6 cellular contexts compared by ENCODE assay signal in the genomic region with DNA sequence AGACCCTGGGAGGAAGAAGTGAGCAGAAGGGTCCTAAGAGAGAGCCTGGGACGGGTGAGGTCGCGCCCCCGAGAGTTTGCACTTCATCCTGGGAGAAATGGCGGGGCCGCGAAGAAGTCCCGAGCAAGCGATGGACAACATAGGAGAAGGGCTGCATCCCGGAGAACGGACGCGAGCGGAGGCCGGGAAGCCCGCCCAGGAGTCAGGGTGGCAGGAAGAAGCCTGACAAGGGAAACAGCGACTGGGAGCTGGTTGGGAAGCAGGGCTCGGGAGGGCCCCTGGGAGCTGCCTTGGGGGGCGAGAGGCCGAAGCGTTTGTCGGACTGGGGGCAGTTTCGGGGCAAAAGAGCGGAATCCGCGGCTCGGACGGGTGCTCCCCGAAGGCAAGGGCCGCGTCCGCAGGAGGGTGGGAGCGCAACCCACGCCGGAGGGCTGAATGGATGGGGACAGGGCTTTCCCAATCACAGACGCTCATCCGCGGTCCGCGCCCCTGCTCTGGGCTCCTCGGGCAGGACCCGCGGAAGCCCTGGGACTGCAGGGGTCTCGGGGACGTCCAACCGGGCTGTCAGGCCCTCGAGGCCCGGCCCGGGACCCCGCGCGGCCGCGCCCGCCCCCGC. TPM values are rescaled to one million over a fixed set of nuclear protein-coding genes. Genes with fewer than 3 reads are reported as not detected.
DNase-seq lines count a peak whose midpoint lies in the region; ATAC-seq and TF ChIP-seq lines count a peak whose summit lies in the region.

No MANE protein-coding gene starts in this region.

- DNase-seq in DMS 273 (lab: John Stamatoyannopoulos, UW; ENCODE audit: unreplicated experiment), result peak; percentile 56
- DNase-seq in DMS 273 treated with DMSO at 0.1 percent for 48 hours (lab: John Stamatoyannopoulos, UW), result no peak
- DNase-seq in activated B cell treated with CpG ODN at 0.5 μM for 24 hours, result no peak
- DNase-seq in left lobe of liver (ENCODE audit: low spot score), result no peak
- no peak for DNase-seq in activated gamma-delta T cell treated with Interleukin-2 at 50 U/mL for 16 hours

- CTCF ChIA-PET in activated B cell treated with CpG ODN at 0.5 μM for 24 hours (lab: Charles Lee), result no interaction called here

- peaks cover 11% of the 10 kb centered on the region for H3K36me3 Mint-ChIP-seq in activated B cell treated with CpG ODN at 0.5 μM for 24 hours (ENCODE audit: low read depth)

- no peak for TF ChIP-seq CTCF in activated B cell treated with CpG ODN at 0.5 μM for 24 hours (IDR thresholded peaks at IDR 0.05)

- peak overlapping the region; percentile 93 for H3K4me3 Mint-ChIP-seq in activated B cell treated with CpG ODN at 0.5 μM for 24 hours

- intact Hi-C loops in activated B cell treated with CpG ODN at 0.5 μM for 24 hours (cut with micrococcal nuclease), result loop anchor here (1.0 to 2.0 kb wide), 4 partner anchors 9 to 20 kb away; partner anchors contain the start of genes ADAT3 and SCAMP4

- ATAC-seq in activated B cell treated with CpG ODN at 0.5 μM for 24 hours (ENCODE audit: low read depth) (peak; percentile 8), left lobe of liver (peak; percentile 2), GM19351 (IDR thresholded peaks at IDR 0.05; ENCODE audit: unreplicated experiment) (no peak)

- no peaks in the 10 kb centered on the region for H3K9me3 Mint-ChIP-seq in activated B cell treated with CpG ODN at 0.5 μM for 24 hours

- POLR2A ChIA-PET in activated B cell treated with CpG ODN at 0.5 μM for 24 hours (lab: Charles Lee), result interaction anchor here (0.5 to 2.6 kb wide), 9 partner anchors 9 to 1188 kb away, joined by 3 to 25 read pairs (median 6); no protein-coding TSS in a partner anchor

- H3K27ac Mint-ChIP-seq in activated B cell treated with CpG ODN at 0.5 μM for 24 hours, result peak overlapping the region; percentile 82

- H3K4me1 Mint-ChIP-seq in activated B cell treated with CpG ODN at 0.5 μM for 24 hours, result peaks cover 41% of the 10 kb centered on the region

- no peaks in the 10 kb centered on the region for H3K27me3 Mint-ChIP-seq in activated B cell treated with CpG ODN at 0.5 μM for 24 hours

RNA-seq across cellular contexts. Expression of gene ABHD17A, which starts 0.5 kb away (rescaled TPM):
- total RNA-seq in activated B cell treated with CpG ODN at 0.5 μM for 24 hours, result 57.4 and 64.3 TPM in 2 replicates
- 29.4 TPM for total RNA-seq in left lobe of liver

RNA-seq across cellular contexts. Expression of gene ADAT3, which starts 20.4 kb away (rescaled TPM):
- total RNA-seq in activated B cell treated with CpG ODN at 0.5 μM for 24 hours, result 8.5 and 14.1 TPM in 2 replicates
- total RNA-seq in left lobe of liver, result 4.5 TPM

RNA-seq across cellular contexts. Expression of gene SCAMP4, which starts 20.4 kb away (rescaled TPM):
- 47.6 and 59.7 TPM in 2 replicates for total RNA-seq in activated B cell treated with CpG ODN at 0.5 μM for 24 hours
- 23.9 TPM for total RNA-seq in left lobe of liver

RNA-seq across cellular contexts. Expression of gene KLF16, which starts 21.4 kb away (rescaled TPM):
- total RNA-seq in activated B cell treated with CpG ODN at 0.5 μM for 24 hours (21.5 and 25.2 TPM in 2 replicates), left lobe of liver (11.9 TPM)

RNA-seq across cellular contexts. Expression of gene REXO1, which starts 36.5 kb away (rescaled TPM):
- 56.3 and 69.6 TPM in 2 replicates for total RNA-seq in activated B cell treated with CpG ODN at 0.5 μM for 24 hours
- total RNA-seq in left lobe of liver, result 19.3 TPM
